ENCODE assay signal across 7 cellular contexts in the genomic region with DNA sequence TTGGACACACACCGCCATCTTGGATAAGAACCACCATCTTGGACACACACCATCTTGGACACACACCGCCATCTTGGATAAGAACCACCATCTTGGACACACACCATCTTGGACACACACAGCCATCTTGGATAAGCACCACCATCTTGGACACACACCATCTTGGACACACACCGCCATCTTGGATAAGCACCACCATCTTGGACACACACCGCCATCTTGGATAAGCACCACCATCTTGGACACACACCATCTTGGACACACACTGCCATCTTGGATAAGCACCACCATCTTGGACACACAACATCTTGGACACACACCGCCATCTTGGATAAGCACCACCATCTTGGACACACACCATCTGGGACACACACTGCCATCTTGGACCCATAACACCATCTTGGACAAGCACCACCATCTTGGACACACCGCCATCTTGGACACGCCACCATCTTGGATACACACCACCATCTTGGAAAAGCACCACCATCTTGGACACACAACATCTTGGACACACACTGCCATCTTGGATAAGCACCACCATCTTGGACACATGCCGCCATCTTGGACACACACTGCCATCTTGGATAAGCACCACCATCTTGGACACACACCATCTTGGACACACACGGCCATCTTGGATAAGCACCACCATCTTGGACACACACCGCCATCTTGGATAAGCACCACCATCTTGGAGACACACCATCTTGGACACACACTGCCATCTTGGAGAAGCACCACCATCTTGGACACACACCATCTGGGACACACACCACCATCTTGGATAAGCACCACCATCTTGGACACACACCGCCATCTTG. TPM values are rescaled to one million over a fixed set of nuclear protein-coding genes. Genes with fewer than 3 reads are reported as not detected.
DNase-seq lines count a peak whose midpoint lies in the region; ATAC-seq, FAIRE-seq and TF ChIP-seq lines count a peak whose summit lies in the region.
"Not testable (repeated sequence)": the region's sequence is repeated elsewhere in the genome, so short reads cannot be mapped to it uniquely, and the experiment has no call there.

No MANE protein-coding gene starts in this region.

- not testable (repeated sequence) for H3K4me3 Mint-ChIP-seq in activated CD4-positive, alpha-beta T cell treated with anti-CD3 and anti-CD28 coated beads for 36 hours; natural killer cell

- not testable (repeated sequence) for ATAC-seq in activated CD4-positive, alpha-beta T cell treated with anti-CD3 and anti-CD28 coated beads for 36 hours; right cardiac atrium; natural killer cell; stimulated activated naive CD8-positive, alpha-beta T cell treated with anti-CD3 and anti-CD28 coated beads, Interleukin-15, Interleukin-2, amounts not matched to agents 100 U/mL and 50 U/mL, for 24 hours

- not testable (repeated sequence) for H3K4me3 ChIP-seq in HEK293 (ENCODE audit: low read depth, low read length); bronchial epithelial cell (ENCODE audit: low read depth, low read length); right cardiac atrium (ENCODE audit: low read length)

- peaks cover 0 to 18% of the 10 kb centered on the region in 2 experiments; a peak in 1 of 3 replicates for H3K36me3 ChIP-seq in HEK293 (ENCODE audit: control insufficient read depth in 2 of 2, insufficient read depth in 1 of 2, low read length in 2 of 2)
- not testable (repeated sequence) for H3K36me3 ChIP-seq in bronchial epithelial cell (ENCODE audit: control insufficient read depth, insufficient read depth, low read length)

- H3K4me1 ChIP-seq in HEK293 (ENCODE audit: control insufficient read depth, insufficient read depth, low read length); right cardiac atrium (ENCODE audit: control insufficient read depth, insufficient read depth, low read length): not testable (repeated sequence)

- DNase-seq in activated CD4-positive, alpha-beta T cell treated with anti-CD3 and anti-CD28 coated beads for 36 hours, result peak; percentile 23
- DNase-seq in activated T-cell treated with anti-CD3 and anti-CD28 coated beads, Interleukin-2, amount 50 U/mL, for 48 hours, result peak; percentile 26 to 27
- not testable (repeated sequence) for DNase-seq in bronchial epithelial cell (ENCODE audit: low read depth); natural killer cell
- peak in 2 of 3 donors; percentile 1 to 21 for DNase-seq in right cardiac atrium
- peak; percentile 2 for DNase-seq in stimulated activated naive CD8-positive, alpha-beta T cell treated with anti-CD3 and anti-CD28 coated beads, Interleukin-15, Interleukin-2, amounts not matched to agents 100 U/mL and 50 U/mL, for 24 hours

- FAIRE-seq in bronchial epithelial cell (lab: Jason Lieb, UNC), result peak; percentile 87

- peak overlapping the region; percentile 13 for H3K27ac Mint-ChIP-seq in activated CD4-positive, alpha-beta T cell treated with anti-CD3 and anti-CD28 coated beads for 36 hours
- peak overlapping the region; percentile 72 to 92 for H3K27ac Mint-ChIP-seq in natural killer cell

- H3K27me3 ChIP-seq in bronchial epithelial cell (ENCODE audit: control insufficient read depth, insufficient read depth, low read length); right cardiac atrium (ENCODE audit: control insufficient read depth, insufficient read depth): not testable (repeated sequence)

- peaks cover 49% of the 10 kb centered on the region for H3K9me3 Mint-ChIP-seq in activated CD4-positive, alpha-beta T cell treated with anti-CD3 and anti-CD28 coated beads for 36 hours (ENCODE audit: low read depth)
- H3K9me3 Mint-ChIP-seq in natural killer cell, result peaks cover 10% of the 10 kb centered on the region in 2 donors

- intact Hi-C loops in activated CD4-positive, alpha-beta T cell treated with anti-CD3 and anti-CD28 coated beads for 36 hours (cut with DNase I, micrococcal nuclease); natural killer cell (cut with micrococcal nuclease): not testable (repeated sequence)
- intact Hi-C loops in right cardiac atrium (cut with DNase I), result loop anchor here in 2 of 4 donors (10.0 kb wide), 1 partner anchor 53 kb away; a partner anchor contains a TSS

- POLR2A ChIA-PET in HEK293 (lab: Yijun Ruan, JAX); activated CD4-positive, alpha-beta T cell treated with anti-CD3 and anti-CD28 coated beads for 36 hours (lab: Charles Lee): not testable (repeated sequence)

- not testable (repeated sequence) for H3K4me1 Mint-ChIP-seq in activated CD4-positive, alpha-beta T cell treated with anti-CD3 and anti-CD28 coated beads for 36 hours
- H3K4me1 Mint-ChIP-seq in natural killer cell, result peaks cover 45 to 82% of the 10 kb centered on the region in 2 donors

- not testable (repeated sequence) for H3K9me3 ChIP-seq in HEK293 (ENCODE audit: control insufficient read depth, insufficient read depth, low read depth, low read length); right cardiac atrium (ENCODE audit: control insufficient read depth, low read length)

- peaks cover 59% of the 10 kb centered on the region for H3K36me3 Mint-ChIP-seq in activated CD4-positive, alpha-beta T cell treated with anti-CD3 and anti-CD28 coated beads for 36 hours (ENCODE audit: low read depth)
- H3K36me3 Mint-ChIP-seq in natural killer cell, result not testable (repeated sequence)

- not testable (repeated sequence) for TF ChIP-seq CTCF in HEK293 (tag by site-specific recombination; IDR thresholded peaks at IDR 0.05); bronchial epithelial cell (IDR thresholded peaks at IDR 0.05; ENCODE audit: insufficient read depth, low read length, severe bottlenecking); natural killer cell (IDR thresholded peaks at IDR 0.05)

- WGBS in right cardiac atrium, result over 99% methylated on average over 11 of the region's 11 CpGs

- CTCF ChIA-PET in HEK293 (lab: Yijun Ruan, JAX); activated CD4-positive, alpha-beta T cell treated with anti-CD3 and anti-CD28 coated beads for 36 hours (lab: Charles Lee): not testable (repeated sequence)

- H3K27ac ChIP-seq in HEK293 (ENCODE audit: extremely low read depth, low read depth, low read length); right cardiac atrium (ENCODE audit: low read length): not testable (repeated sequence)

- not testable (repeated sequence) for H3K27me3 Mint-ChIP-seq in activated CD4-positive, alpha-beta T cell treated with anti-CD3 and anti-CD28 coated beads for 36 hours; natural killer cell (ENCODE audit: low read depth in 2 of 2)

TF ChIP-seq in HEK293, 187 proteins besides CTCF, POLR2A, EP300 and RAD21 (continues in another document):
- TF ChIP-seq ZNF707 (tag by site-specific recombination; IDR thresholded peaks at IDR 0.05) (peak; percentile 11; the same call in 1 of the 2 replicates), YY1 (tag by site-specific recombination; IDR thresholded peaks at IDR 0.05) (peak; percentile 99; the same call in 1 of the 2 replicates), ZNF324 (tag by site-specific recombination; IDR thresholded peaks at IDR 0.05) (0 out of 2 replicates have a peak, but pooled peaks have one; percentile 39), ZNF157 (tag by site-specific recombination; IDR thresholded peaks at IDR 0.05) (0 out of 2 replicates have a peak, but pooled peaks have one; percentile 28), YY2 (tag by site-specific recombination; IDR thresholded peaks at IDR 0.05) (peak; percentile 98)
- TF ChIP-seq, protein P1, sequence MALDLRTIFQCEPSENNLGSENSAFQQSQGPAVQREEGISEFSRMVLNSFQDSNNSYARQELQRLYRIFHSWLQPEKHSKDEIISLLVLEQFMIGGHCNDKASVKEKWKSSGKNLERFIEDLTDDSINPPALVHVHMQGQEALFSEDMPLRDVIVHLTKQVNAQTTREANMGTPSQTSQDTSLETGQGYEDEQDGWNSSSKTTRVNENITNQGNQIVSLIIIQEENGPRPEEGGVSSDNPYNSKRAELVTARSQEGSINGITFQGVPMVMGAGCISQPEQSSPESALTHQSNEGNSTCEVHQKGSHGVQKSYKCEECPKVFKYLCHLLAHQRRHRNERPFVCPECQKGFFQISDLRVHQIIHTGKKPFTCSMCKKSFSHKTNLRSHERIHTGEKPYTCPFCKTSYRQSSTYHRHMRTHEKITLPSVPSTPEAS (tag by site-specific recombination; IDR thresholded peaks at IDR 0.05), result peak; percentile 85

RNA-seq across cellular contexts. Expression of a gene that starts 4.5 kb away (rescaled TPM):
- 10 to 100 TPM; 33.9 to 38.3 TPM for total RNA-seq in activated CD4-positive, alpha-beta T cell treated with anti-CD3 and anti-CD28 coated beads for 36 hours
- total RNA-seq in bronchial epithelial cell (4.7 and 7.7 TPM in 2 replicates), right cardiac atrium (10 to 100 TPM; 30.3 to 34.4 (median 34.1) TPM), natural killer cell (10 to 100 TPM; 58.5 to 80.3 (median 66.1) TPM)
- 27.7 TPM for polyA plus RNA-seq in right cardiac atrium

RNA-seq across cellular contexts. Expression of a gene that starts 56.3 kb away (rescaled TPM):
- 100 to 1,000 TPM; 396 to 456 TPM for total RNA-seq in activated CD4-positive, alpha-beta T cell treated with anti-CD3 and anti-CD28 coated beads for 36 hours
- total RNA-seq in bronchial epithelial cell (251 and 335 TPM in 2 replicates), right cardiac atrium (100 to 1,000 TPM; 154 to 228 (median 193) TPM), natural killer cell (100 to 1,000 TPM; 157 to 197 (median 178) TPM)
- 159 TPM for polyA plus RNA-seq in right cardiac atrium
